In the genomic region with DNA sequence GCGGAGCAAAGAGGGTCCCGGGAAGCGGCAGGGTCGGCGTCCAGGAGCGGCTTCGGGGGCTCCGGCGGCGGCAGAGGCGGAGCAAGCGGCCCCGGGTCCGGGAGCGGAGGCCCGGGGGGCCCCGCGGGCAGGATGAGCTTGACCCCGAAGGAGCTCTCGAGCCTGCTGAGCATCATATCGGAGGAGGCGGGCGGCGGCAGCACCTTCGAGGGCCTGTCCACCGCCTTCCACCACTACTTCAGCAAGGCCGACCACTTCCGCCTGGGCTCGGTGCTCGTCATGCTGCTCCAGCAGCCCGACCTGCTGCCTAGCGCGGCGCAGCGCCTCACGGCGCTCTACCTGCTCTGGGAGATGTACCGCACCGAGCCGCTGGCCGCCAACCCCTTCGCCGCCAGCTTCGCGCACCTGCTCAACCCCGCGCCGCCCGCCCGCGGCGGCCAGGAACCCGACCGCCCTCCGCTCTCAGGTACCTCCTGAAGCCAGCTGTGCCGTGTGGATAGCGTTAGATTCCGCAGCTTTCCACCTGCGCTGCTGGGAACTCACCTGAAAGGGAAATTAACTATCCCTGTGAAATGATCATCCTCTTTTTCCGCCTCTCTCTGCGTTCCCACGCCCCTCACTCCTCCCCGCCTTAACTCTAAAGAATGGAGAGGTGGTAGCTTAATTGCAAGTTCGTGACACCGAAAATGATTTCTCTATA, we compare ENCODE assay signal across 2 cellular contexts.
TF ChIP-seq lines count a peak whose summit lies in the region.

No MANE protein-coding gene starts in this region.

TF ChIP-seq in WTC11, 78 proteins besides CTCF, POLR2A, EP300 and RAD21 (continues in another document):
- TF ChIP-seq ZNF121 (CRISPR knock-in tag; IDR thresholded peaks at IDR 0.05) (no peak), FOXJ3 (CRISPR knock-in tag; IDR thresholded peaks at IDR 0.05; ENCODE audit: borderline replicate concordance) (no peak), TEAD4 (CRISPR knock-in tag; IDR thresholded peaks at IDR 0.05) (no peak), FOXK1 (CRISPR knock-in tag; IDR thresholded peaks at IDR 0.05) (no peak), HMGA2 (CRISPR knock-in tag; IDR thresholded peaks at IDR 0.05) (no peak), ZNF317 (CRISPR knock-in tag; IDR thresholded peaks at IDR 0.05; ENCODE audit: borderline replicate concordance, low read depth) (no peak), NR3C1 (CRISPR knock-in tag; conservative IDR thresholded peaks at IDR 0.05; ENCODE audit: low read depth) (no peak), ZNF396 (CRISPR knock-in tag; IDR thresholded peaks at IDR 0.05; ENCODE audit: borderline replicate concordance) (no peak), ESRRA (CRISPR knock-in tag; IDR thresholded peaks at IDR 0.05; ENCODE audit: borderline replicate concordance) (no peak), TEAD1 (CRISPR knock-in tag; IDR thresholded peaks at IDR 0.05) (no peak), ETV6 (CRISPR knock-in tag; IDR thresholded peaks at IDR 0.05) (no peak; the same call in 1 of the 2 replicates), CREB1 (CRISPR knock-in tag; IDR thresholded peaks at IDR 0.05) (no peak), MYBL2 (CRISPR knock-in tag; IDR thresholded peaks at IDR 0.05) (no peak), ZNF219 (CRISPR knock-in tag; IDR thresholded peaks at IDR 0.05; ENCODE audit: borderline replicate concordance) (no peak), NR2C2 (CRISPR knock-in tag; IDR thresholded peaks at IDR 0.05) (no peak), GRHL2 (CRISPR knock-in tag; IDR thresholded peaks at IDR 0.05; ENCODE audit: insufficient replicate concordance, severe bottlenecking) (no peak), ZNF416 (CRISPR knock-in tag; IDR thresholded peaks at IDR 0.05) (no peak), ZNF232 (CRISPR knock-in tag; IDR thresholded peaks at IDR 0.05) (no peak; the same call in 1 of the 2 replicates)
- TF ChIP-seq, protein P1, sequence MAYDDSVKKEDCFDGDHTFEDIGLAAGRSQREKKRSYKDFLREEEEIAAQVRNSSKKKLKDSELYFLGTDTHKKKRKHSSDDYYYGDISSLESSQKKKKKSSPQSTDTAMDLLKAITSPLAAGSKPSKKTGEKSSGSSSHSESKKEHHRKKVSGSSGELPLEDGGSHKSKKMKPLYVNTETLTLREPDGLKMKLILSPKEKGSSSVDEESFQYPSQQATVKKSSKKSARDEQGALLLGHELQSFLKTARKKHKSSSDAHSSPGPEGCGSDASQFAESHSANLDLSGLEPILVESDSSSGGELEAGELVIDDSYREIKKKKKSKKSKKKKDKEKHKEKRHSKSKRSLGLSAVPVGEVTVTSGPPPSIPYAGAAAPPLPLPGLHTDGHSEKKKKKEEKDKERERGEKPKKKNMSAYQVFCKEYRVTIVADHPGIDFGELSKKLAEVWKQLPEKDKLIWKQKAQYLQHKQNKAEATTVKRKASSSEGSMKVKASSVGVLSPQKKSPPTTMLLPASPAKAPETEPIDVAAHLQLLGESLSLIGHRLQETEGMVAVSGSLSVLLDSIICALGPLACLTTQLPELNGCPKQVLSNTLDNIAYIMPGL (CRISPR knock-in tag; IDR thresholded peaks at IDR 0.05), result peak; percentile 34; the same call in 1 of the 2 replicates
- TF ChIP-seq, protein P2, sequence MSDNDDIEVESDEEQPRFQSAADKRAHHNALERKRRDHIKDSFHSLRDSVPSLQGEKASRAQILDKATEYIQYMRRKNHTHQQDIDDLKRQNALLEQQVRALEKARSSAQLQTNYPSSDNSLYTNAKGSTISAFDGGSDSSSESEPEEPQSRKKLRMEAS (CRISPR knock-in tag; IDR thresholded peaks at IDR 0.05), result peak; percentile 19; the same call in 1 of the 2 replicates
- TF ChIP-seq, protein P3, sequence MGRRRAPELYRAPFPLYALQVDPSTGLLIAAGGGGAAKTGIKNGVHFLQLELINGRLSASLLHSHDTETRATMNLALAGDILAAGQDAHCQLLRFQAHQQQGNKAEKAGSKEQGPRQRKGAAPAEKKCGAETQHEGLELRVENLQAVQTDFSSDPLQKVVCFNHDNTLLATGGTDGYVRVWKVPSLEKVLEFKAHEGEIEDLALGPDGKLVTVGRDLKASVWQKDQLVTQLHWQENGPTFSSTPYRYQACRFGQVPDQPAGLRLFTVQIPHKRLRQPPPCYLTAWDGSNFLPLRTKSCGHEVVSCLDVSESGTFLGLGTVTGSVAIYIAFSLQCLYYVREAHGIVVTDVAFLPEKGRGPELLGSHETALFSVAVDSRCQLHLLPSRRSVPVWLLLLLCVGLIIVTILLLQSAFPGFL (CRISPR knock-in tag; IDR thresholded peaks at IDR 0.05; ENCODE audit: borderline replicate concordance), result no peak
- TF ChIP-seq, protein P4, sequence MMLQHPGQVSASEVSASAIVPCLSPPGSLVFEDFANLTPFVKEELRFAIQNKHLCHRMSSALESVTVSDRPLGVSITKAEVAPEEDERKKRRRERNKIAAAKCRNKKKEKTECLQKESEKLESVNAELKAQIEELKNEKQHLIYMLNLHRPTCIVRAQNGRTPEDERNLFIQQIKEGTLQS (CRISPR knock-in tag; conservative IDR thresholded peaks at IDR 0.05), result no peak
- TF ChIP-seq, protein P5, sequence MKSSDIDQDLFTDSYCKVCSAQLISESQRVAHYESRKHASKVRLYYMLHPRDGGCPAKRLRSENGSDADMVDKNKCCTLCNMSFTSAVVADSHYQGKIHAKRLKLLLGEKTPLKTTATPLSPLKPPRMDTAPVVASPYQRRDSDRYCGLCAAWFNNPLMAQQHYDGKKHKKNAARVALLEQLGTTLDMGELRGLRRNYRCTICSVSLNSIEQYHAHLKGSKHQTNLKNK (CRISPR knock-in tag; IDR thresholded peaks at IDR 0.05), result no peak
- TF ChIP-seq, protein P6, sequence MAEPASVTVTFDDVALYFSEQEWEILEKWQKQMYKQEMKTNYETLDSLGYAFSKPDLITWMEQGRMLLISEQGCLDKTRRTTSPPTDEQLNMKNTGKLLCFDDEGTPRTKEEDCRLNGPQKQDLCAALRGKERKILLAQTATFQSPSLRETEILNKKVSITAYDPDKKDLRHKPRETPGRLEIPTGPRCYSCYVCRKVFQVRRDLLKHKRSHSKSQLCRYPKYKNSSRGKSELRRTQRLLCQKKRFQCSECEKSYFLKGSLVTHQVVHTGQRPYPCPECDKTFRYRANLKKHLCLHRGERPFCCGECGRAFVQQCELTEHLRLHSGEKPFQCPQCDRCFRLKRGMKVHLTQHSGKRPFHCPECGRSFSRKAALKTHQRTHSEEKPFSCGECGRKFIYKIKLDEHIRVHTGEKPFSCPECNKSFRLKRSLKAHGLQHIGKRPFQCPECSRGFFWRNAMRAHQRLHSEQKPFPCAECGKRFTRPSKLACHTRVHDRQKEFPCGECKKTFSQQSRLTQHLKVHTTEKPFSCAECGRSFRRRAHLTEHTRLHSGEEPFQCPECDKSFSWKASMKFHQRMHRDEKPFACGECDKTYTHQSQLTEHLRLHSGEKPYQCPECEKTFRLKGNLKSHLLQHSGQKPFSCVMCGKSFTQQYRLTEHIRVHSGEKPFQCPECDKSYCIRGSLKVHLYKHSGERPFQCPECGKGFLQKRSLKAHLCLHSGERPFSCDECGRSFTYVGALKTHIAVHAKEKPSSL (CRISPR knock-in tag; conservative IDR thresholded peaks at IDR 0.05), result no peak
- TF ChIP-seq, protein P7, sequence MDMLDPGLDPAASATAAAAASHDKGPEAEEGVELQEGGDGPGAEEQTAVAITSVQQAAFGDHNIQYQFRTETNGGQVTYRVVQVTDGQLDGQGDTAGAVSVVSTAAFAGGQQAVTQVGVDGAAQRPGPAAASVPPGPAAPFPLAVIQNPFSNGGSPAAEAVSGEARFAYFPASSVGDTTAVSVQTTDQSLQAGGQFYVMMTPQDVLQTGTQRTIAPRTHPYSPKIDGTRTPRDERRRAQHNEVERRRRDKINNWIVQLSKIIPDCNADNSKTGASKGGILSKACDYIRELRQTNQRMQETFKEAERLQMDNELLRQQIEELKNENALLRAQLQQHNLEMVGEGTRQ (CRISPR knock-in tag; IDR thresholded peaks at IDR 0.05), result no peak; the same call in 1 of the 2 replicates

TF ChIP-seq in HepG2, 621 proteins besides CTCF, POLR2A, EP300 and RAD21 (continues in another document):
- no peak for TF ChIP-seq DMAP1 (CRISPR knock-in tag; IDR thresholded peaks at IDR 0.05)
- no peak for TF ChIP-seq ZNF652 (CRISPR knock-in tag; IDR thresholded peaks at IDR 0.05; ENCODE audit: borderline replicate concordance, low read depth)
- TF ChIP-seq ZBTB21 (CRISPR knock-in tag; IDR thresholded peaks at IDR 0.05), result no peak
- TF ChIP-seq ZBTB42 (CRISPR knock-in tag; IDR thresholded peaks at IDR 0.05), result no peak; the same call in 1 of the 2 replicates
- no peak for TF ChIP-seq ZNF326 (CRISPR knock-in tag; IDR thresholded peaks at IDR 0.05; ENCODE audit: borderline replicate concordance)
- TF ChIP-seq, protein P8, sequence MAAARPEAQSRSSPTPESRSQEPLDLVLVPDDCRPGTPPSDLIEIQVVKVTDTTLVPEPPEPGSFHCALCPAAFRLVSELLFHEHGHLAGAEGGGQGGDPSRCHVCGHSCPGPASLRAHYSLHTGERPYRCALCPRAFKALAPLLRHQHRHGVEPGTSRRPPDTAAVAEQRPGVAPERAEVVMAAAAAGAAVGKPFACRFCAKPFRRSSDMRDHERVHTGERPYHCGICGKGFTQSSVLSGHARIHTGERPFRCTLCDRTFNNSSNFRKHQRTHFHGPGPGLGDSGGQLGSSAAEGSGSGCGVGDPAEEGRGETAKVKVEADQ (CRISPR knock-in tag; IDR thresholded peaks at IDR 0.05; ENCODE audit: borderline replicate concordance), result peak; percentile 88
- TF ChIP-seq ZSCAN22 (CRISPR knock-in tag; IDR thresholded peaks at IDR 0.05), result peak; percentile 60; the same call in 1 of the 2 replicates
- no peak for TF ChIP-seq ZNF788 (CRISPR knock-in tag; IDR thresholded peaks at IDR 0.05; ENCODE audit: borderline replicate concordance)
- TF ChIP-seq ZMYM2 (CRISPR knock-in tag; IDR thresholded peaks at IDR 0.05), result no peak
- no peak for TF ChIP-seq NONO (IDR thresholded peaks at IDR 0.05)
- TF ChIP-seq NONO (CRISPR knock-in tag; conservative IDR thresholded peaks at IDR 0.05), result no peak
- TF ChIP-seq, protein P9, sequence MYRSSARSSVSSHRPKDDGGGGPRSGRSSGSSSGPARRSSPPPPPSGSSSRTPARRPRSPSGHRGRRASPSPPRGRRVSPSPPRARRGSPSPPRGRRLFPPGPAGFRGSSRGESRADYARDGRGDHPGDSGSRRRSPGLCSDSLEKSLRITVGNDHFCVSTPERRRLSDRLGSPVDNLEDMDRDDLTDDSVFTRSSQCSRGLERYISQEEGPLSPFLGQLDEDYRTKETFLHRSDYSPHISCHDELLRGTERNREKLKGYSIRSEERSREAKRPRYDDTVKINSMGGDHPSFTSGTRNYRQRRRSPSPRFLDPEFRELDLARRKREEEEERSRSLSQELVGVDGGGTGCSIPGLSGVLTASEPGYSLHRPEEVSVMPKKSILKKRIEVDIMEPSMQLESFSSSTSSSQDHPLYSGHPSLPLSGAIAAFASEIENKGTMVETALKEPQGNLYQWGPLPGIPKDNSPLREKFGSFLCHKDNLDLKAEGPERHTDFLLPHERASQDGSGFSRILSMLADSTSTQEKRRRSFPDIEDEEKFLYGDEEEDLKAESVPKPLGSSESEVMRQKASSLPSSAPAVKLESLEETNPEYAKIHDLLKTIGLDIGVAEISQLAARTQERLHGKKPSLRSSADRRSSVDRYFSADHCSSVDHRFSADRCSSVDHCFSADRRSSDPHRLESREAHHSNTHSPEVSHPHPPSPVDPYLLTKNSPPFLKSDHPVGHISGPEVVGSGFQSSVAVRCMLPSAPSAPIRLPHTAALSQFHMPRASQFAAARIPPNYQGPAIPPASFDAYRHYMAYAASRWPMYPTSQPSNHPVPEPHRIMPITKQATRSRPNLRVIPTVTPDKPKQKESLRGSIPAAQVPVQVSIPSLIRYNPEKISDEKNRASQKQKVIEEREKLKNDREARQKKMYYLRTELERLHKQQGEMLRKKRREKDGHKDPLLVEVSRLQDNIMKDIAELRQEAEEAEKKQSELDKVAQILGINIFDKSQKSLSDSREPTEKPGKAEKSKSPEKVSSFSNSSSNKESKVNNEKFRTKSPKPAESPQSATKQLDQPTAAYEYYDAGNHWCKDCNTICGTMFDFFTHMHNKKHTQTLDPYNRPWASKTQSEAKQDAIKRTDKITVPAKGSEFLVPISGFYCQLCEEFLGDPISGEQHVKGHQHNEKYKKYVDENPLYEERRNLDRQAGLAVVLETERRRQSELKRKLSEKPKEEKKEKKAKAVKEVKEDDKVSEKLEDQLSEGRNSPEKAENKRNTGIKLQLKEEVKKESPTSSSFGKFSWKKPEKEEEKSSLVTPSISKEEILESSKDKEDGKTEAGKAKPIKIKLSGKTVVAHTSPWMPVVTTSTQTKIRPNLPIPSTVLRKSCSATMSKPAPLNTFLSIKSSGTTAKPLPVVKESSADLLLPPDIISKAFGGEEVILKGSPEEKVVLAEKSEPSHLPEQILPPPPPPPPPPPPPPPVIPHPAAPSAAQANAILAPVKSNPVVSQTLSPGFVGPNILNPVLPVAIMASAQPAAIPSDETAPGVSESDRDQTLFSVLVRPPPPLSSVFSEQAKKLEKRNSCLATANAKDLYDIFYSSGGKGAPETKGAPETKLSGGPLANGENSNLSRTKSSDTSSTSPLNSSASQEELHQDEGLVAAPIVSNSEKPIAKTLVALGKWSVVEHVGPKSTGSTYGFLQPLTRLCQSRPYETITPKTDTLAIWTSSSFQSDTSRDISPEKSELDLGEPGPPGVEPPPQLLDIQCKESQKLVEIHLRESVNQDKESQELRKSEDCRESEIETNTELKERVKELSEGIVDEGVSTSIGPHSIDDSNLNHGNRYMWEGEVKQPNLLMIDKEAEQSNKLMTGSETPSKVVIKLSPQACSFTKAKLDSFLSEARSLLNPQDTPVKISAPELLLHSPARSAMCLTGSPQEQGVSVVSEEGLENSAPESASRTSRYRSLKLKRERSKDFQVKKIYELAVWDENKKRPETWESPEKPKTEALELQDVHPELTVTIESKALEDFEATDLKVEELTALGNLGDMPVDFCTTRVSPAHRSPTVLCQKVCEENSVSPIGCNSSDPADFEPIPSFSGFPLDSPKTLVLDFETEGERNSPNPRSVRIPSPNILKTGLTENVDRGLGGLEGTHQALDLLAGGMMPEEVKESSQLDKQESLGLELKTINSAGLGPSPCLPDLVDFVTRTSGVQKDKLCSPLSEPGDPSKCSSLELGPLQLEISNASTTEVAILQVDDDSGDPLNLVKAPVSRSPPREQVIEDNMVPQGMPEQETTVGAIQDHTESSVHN (CRISPR knock-in tag; IDR thresholded peaks at IDR 0.05), result no peak
- TF ChIP-seq, protein P10, sequence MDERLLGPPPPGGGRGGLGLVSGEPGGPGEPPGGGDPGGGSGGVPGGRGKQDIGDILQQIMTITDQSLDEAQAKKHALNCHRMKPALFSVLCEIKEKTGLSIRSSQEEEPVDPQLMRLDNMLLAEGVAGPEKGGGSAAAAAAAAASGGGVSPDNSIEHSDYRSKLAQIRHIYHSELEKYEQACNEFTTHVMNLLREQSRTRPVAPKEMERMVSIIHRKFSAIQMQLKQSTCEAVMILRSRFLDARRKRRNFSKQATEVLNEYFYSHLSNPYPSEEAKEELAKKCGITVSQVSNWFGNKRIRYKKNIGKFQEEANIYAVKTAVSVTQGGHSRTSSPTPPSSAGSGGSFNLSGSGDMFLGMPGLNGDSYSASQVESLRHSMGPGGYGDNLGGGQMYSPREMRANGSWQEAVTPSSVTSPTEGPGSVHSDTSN (CRISPR knock-in tag; IDR thresholded peaks at IDR 0.05), result 0 out of 2 replicates have a peak, but pooled peaks have one; percentile 8
- TF ChIP-seq NFE2L1 (CRISPR knock-in tag; IDR thresholded peaks at IDR 0.05; ENCODE audit: borderline replicate concordance), result no peak
- TF ChIP-seq, protein P2 (IDR thresholded peaks at IDR 0.05), result peak; percentile 19; the same call in 1 of the 2 replicates
- no peak for TF ChIP-seq SMAD1 (CRISPR knock-in tag; IDR thresholded peaks at IDR 0.05; ENCODE audit: borderline replicate concordance, low read depth)
- peak; percentile 18; the same call in 1 of the 2 replicates for TF ChIP-seq ARNTL (CRISPR knock-in tag; IDR thresholded peaks at IDR 0.05)
- 0 out of 2 replicates have a peak, but pooled peaks have one; percentile 1 for TF ChIP-seq RARA (CRISPR knock-in tag; IDR thresholded peaks at IDR 0.05)
